Comparison of ENCODE assay signal across 9 cellular contexts in the genomic region with DNA sequence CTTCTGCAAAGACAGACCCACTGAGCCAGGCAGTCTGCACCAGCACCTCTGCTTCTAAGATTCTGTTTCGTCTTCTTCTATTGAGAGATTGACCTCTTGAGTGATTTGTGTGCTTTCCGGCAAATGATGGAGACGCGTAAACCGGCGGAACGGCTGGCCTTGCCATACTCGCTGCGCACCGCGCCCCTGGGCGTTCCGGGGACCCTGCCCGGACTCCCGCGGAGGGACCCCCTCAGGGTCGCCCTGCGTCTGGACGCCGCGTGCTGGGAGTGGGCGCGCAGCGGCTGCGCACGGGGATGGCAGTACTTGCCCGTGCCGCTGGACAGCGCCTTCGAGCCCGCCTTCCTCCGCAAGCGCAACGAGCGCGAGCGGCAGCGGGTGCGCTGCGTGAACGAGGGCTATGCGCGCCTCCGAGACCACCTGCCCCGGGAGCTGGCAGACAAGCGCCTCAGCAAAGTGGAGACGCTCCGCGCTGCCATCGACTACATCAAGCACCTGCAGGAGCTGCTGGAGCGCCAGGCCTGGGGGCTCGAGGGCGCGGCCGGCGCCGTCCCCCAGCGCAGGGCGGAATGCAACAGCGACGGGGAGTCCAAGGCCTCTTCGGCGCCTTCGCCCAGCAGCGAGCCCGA. TPM values are rescaled to one million over a fixed set of nuclear protein-coding genes. Genes with fewer than 3 reads are reported as not detected.
DNase-seq lines count a peak whose midpoint lies in the region; ATAC-seq and TF ChIP-seq lines count a peak whose summit lies in the region.
"Had no signal": no experiment of that assay in that cellular context is flagged by ENCODE, and none has a peak within 500 bp of the region (broad histone marks: within the 10 kb centered on the region; RNA-seq: fewer than 3 reads in every experiment).

No MANE protein-coding gene starts in this region.

- H3K18ac ChIP-seq in H9 (ENCODE audit: insufficient read length, low read depth, low read length): no peak overlapping the region

- DNase-seq in AG20443 (ENCODE audit: low spot score) (peak; percentile 30), H9 (peak; percentile 91), astrocyte of the hippocampus (ENCODE audit: low read depth, low spot score) (peak; percentile 23), lung microvascular endothelial cell (ENCODE audit: low read depth in 2 of 2) (peak; percentile 11 to 25), SHP77 treated with DMSO at 0.1 percent for 48 hours (lab: John Stamatoyannopoulos, UW) (no peak)

- no peaks in the 10 kb centered on the region for H4K20me1 ChIP-seq in H9 (ENCODE audit: control insufficient read depth, insufficient read depth, insufficient read length)

- H2BK20ac ChIP-seq in H9 (ENCODE audit: low read depth, low read length, poor library complexity, severe bottlenecking): no peak overlapping the region

- H3K36me3 Mint-ChIP-seq in H9 (ENCODE audit: insufficient read depth in 1 of 3, low read depth in 3 of 3): no peaks in the 10 kb centered on the region

- peaks cover 9% of the 10 kb centered on the region for H3K23me2 ChIP-seq in H9 (ENCODE audit: insufficient read length, low read depth, low read length, poor library complexity, severe bottlenecking)

- H3K4me2 ChIP-seq in H9 (ENCODE audit: insufficient read depth, insufficient read length, low read length): peak overlapping the region; percentile 53

- H3T11ph ChIP-seq in H9 (ENCODE audit: low read length): no peak overlapping the region

- H3K4me3 Mint-ChIP-seq in H9: peak overlapping the region; percentile 41 to 76

- H4K91ac ChIP-seq in H9 (ENCODE audit: insufficient read length, low read depth, low read length): no peak overlapping the region

- H3K79me1 ChIP-seq in H9 (ENCODE audit: insufficient read depth, low read depth, low read length, poor library complexity, severe bottlenecking): no peaks in the 10 kb centered on the region

- TF ChIP-seq CTCF in H9 (conservative IDR thresholded peaks at IDR 0.05): peak; percentile 61

- peaks cover 95% of the 10 kb centered on the region for H3K27me3 Mint-ChIP-seq in H9 (ENCODE audit: low read depth)

- no peak overlapping the region for H4K8ac ChIP-seq in H9 (replicated peaks; ENCODE audit: insufficient read length, low read depth, low read length)

- no peak overlapping the region for H3K27ac Mint-ChIP-seq in H9

- no peak overlapping the region for H4K5ac ChIP-seq in H9 (ENCODE audit: insufficient read length, low read depth, low read length)

- no peak overlapping the region for H3K23ac ChIP-seq in H9 (ENCODE audit: insufficient read length, low read depth, low read length)

- H3K27ac ChIP-seq in H9 (ENCODE audit: insufficient read length, low read depth, low read length): no peak overlapping the region

- ATAC-seq in HG03460 (IDR thresholded peaks at IDR 0.05; ENCODE audit: unreplicated experiment): no peak
- ATAC-seq in HG03442 (IDR thresholded peaks at IDR 0.05; ENCODE audit: unreplicated experiment): no peak
- ATAC-seq in HG03097 (IDR thresholded peaks at IDR 0.05; ENCODE audit: low FRiP score, unreplicated experiment): no peak

- H2BK120ac ChIP-seq in H9 (ENCODE audit: low read depth, low read length, poor library complexity, severe bottlenecking): no peak overlapping the region

- H3K9me3 Mint-ChIP-seq in H9: no peaks in the 10 kb centered on the region

- no peak overlapping the region for H3K9ac ChIP-seq in H9 (ENCODE audit: extremely low read depth, insufficient read length, low read length)

- peaks cover 7 to 13% of the 10 kb centered on the region in 2 experiments for H3K4me1 Mint-ChIP-seq in H9

- no peaks in the 10 kb centered on the region for H3K9me3 ChIP-seq in H9 (ENCODE audit: control insufficient read depth, low read depth, low read length)

- no peak overlapping the region for H2BK15ac ChIP-seq in H9 (ENCODE audit: low read depth, low read length)

- no peak overlapping the region for H3K56ac ChIP-seq in H9 (ENCODE audit: insufficient read length, low read depth, low read length)

- no peak overlapping the region for H3K14ac ChIP-seq in H9 (ENCODE audit: insufficient read depth, low read length)

- WGBS in H9 (ENCODE audit: extremely low coverage, insufficient read length, low lambda C conversion rate): no CpG with 5 or more reads among the region's 66 CpGs

- no peak overlapping the region for H2BK5ac ChIP-seq in H9 (ENCODE audit: insufficient read length, low read length)

- no peak overlapping the region for H2AFZ ChIP-seq in H9 (ENCODE audit: low read length)

- H3K4ac ChIP-seq in H9 (ENCODE audit: low read depth, low read length): no peak overlapping the region

- H3K4me1 ChIP-seq in H9 (ENCODE audit: insufficient read depth, low read length): no peaks in the 10 kb centered on the region

- H3K27me3 ChIP-seq in H9 (ENCODE audit: insufficient read depth, low read length): peaks cover 30% of the 10 kb centered on the region

- H2BK12ac ChIP-seq in H9 (ENCODE audit: insufficient read length, low read depth, low read length): no peak overlapping the region

- no peaks in the 10 kb centered on the region for H3K79me2 ChIP-seq in H9 (ENCODE audit: insufficient read depth, low read length)

- no peak overlapping the region for H2AK5ac ChIP-seq in H9 (ENCODE audit: insufficient read length, low read length)

RNA-seq across cellular contexts. Expression of a gene that starts 0.7 kb away (rescaled TPM):
- total RNA-seq in H9 (2021) (not detected in 2 replicates), lung microvascular endothelial cell (not detected in 2 replicates)
- total RNA-seq: SK-MEL-5 had no signal

RNA-seq across cellular contexts. Expression of a gene that starts 14.3 kb away (rescaled TPM):
- 19.9 and 24.4 TPM in 2 replicates for total RNA-seq in H9 (2021)
- total RNA-seq in lung microvascular endothelial cell: 11.8 and 19.2 TPM in 2 replicates
